In genomic region chr1:25484096-25484495, GRCh38 we compare ENCODE assay signal across 13 cellular contexts. TPM values are rescaled to one million over a fixed set of nuclear protein-coding genes. Genes with fewer than 3 reads are reported as not detected.
A peak's percentile ranks its signal among the peaks of the same experiment; 100 is the strongest.
DNase-seq lines count a peak whose midpoint lies in the region; ATAC-seq and TF ChIP-seq lines count a peak whose summit lies in the region.
"Had no signal": no experiment of that assay in that cellular context is flagged by ENCODE, and none has a peak within 500 bp of the region (broad histone marks: within the 10 kb centered on the region; RNA-seq: fewer than 3 reads in every experiment).

No MANE protein-coding gene starts in this region.

- H3K27me3 ChIP-seq in colonic mucosa (no peaks in the 10 kb centered on the region), upper lobe of left lung (no peaks in the 10 kb centered on the region)
- H3K27me3 ChIP-seq: tibial artery had no signal

- no peak overlapping the region for H3K4me3 Mint-ChIP-seq in chondrocyte (ENCODE audit: unreplicated experiment)

- no peak for TF ChIP-seq EP300 in upper lobe of left lung (IDR thresholded peaks at IDR 0.05)

- no peaks in the 10 kb centered on the region for H4K20me1 ChIP-seq in OCI-LY7 (ENCODE audit: insufficient read depth, low read length)

- no peak overlapping the region for H3K27ac Mint-ChIP-seq in chondrocyte (ENCODE audit: unreplicated experiment)

- H3K36me3 ChIP-seq in colonic mucosa = peaks cover 1% of the 10 kb centered on the region
- H3K36me3 ChIP-seq in OCI-LY7 (ENCODE audit: insufficient read depth, low read length) = peaks cover 27% of the 10 kb centered on the region
- H3K36me3 ChIP-seq in upper lobe of left lung = peaks cover 0 to 48% (median 9%) of the 10 kb centered on the region in 4 donors

- H3K4me1 Mint-ChIP-seq in chondrocyte (ENCODE audit: low read depth) = peaks cover 8% of the 10 kb centered on the region

- H3K9me2 ChIP-seq in OCI-LY7 (ENCODE audit: insufficient read depth, low read length) = no peaks in the 10 kb centered on the region

- no peaks in the 10 kb centered on the region for H3K9me3 ChIP-seq in colonic mucosa
- H3K9me3 ChIP-seq in OCI-LY7 (ENCODE audit: low read length) = no peaks in the 10 kb centered on the region
- no peaks in the 10 kb centered on the region for H3K9me3 ChIP-seq in upper lobe of left lung
- H3K9me3 ChIP-seq: tibial artery had no signal

- no peaks in the 10 kb centered on the region for H3K9me3 Mint-ChIP-seq in chondrocyte (ENCODE audit: low read depth)

- no peak overlapping the region for H3K9ac ChIP-seq in colonic mucosa (ENCODE audit: low read depth in 2 of 2, low read length in 2 of 2)

- ATAC-seq in upper lobe of left lung (ENCODE audit: low FRiP score in 2 of 2) = no peak

- no peak overlapping the region for H2AFZ ChIP-seq in OCI-LY7 (ENCODE audit: low read length)
- H2AFZ ChIP-seq: PC-9 had no signal

- CTCF ChIA-PET in OCI-LY7 (lab: Charles Lee; ENCODE audit: unreplicated experiment) = no interaction called here

- POLR2A ChIA-PET in OCI-LY7 (lab: Charles Lee) = no interaction called here

- BruUV-seq in OCI-LY7 (replicated peaks; lab: Mats Ljungman, UMichigan) = no TSS peak

- no peak for TF ChIP-seq CTCF in colonic mucosa (IDR thresholded peaks at IDR 0.05)
- TF ChIP-seq CTCF in lower leg skin (IDR thresholded peaks at IDR 0.05) = no peak
- TF ChIP-seq CTCF in OCI-LY7 (conservative IDR thresholded peaks at IDR 0.05; ENCODE audit: low read length) = no peak
- TF ChIP-seq CTCF in upper lobe of left lung (IDR thresholded peaks at IDR 0.05) = no peak
- TF ChIP-seq CTCF in chondrocyte (IDR thresholded peaks at IDR 0.05) = no peak

- no peak overlapping the region for H3K27ac ChIP-seq in colonic mucosa
- no peak overlapping the region for H3K27ac ChIP-seq in OCI-LY7 (ENCODE audit: low read depth, low read length, poor library complexity, severe bottlenecking)
- H3K27ac ChIP-seq in upper lobe of left lung = no peak overlapping the region
- H3K27ac ChIP-seq: PC-9 had no signal

- WGBS in lower leg skin, 2 donors = 48 to 60% methylated on average over 10 of the region's 10 CpGs
- 63 to 72% methylated on average over 10 of the region's 10 CpGs for WGBS in upper lobe of left lung, 2 donors

- H3K27me3 Mint-ChIP-seq in chondrocyte (ENCODE audit: low read depth) = no peaks in the 10 kb centered on the region

- no peak for TF ChIP-seq POLR2A in lower leg skin (IDR thresholded peaks at IDR 0.05)
- TF ChIP-seq POLR2A in upper lobe of left lung (IDR thresholded peaks at IDR 0.05) = no peak

- intact Hi-C loops in colonic mucosa (cut with DNase I) = no loop called here
- intact Hi-C loops in lower leg skin (cut with DNase I; ENCODE audit: low total_unique reads) = no loop called here
- intact Hi-C loops in OCI-LY7 (cut with micrococcal nuclease; ENCODE audit: unreplicated experiment) = no loop called here

- H3K4me1 ChIP-seq in colonic mucosa (no peaks in the 10 kb centered on the region), OCI-LY7 (ENCODE audit: insufficient read depth, low read length, poor library complexity, severe bottlenecking) (peaks cover 6% of the 10 kb centered on the region), upper lobe of left lung (no peaks in the 10 kb centered on the region)

- no peak overlapping the region for H3K4me2 ChIP-seq in OCI-LY7 (ENCODE audit: low read length)
- H3K4me2 ChIP-seq: PC-9 had no signal

- DNase-seq in NCI-H2029 treated with DMSO at 0.1 percent for 48 hours (lab: John Stamatoyannopoulos, UW) (peak; percentile 9), NCI-H2029 (lab: John Stamatoyannopoulos, UW) (no peak), colonic mucosa (peak; percentile 42), lower leg skin (ENCODE audit: low spot score in 2 of 2) (peak; percentile 45 to 89), ureter (ENCODE audit: low spot score) (peak; percentile 79), OCI-LY7 (ENCODE audit: low spot score) (no peak), upper lobe of left lung (no peak), chondrocyte (ENCODE audit: low spot score) (no peak)
- DNase-seq: activated CD8-positive, alpha-beta memory T cell treated with anti-CD3 and anti-CD28 coated beads for 24 hours; activated effector memory CD4-positive, alpha-beta T cell treated with Interleukin-2 at 50 U/mL for 16 hours; MV-4-11; PC-9 had no signal

- H3K4me3 ChIP-seq in colonic mucosa = no peak overlapping the region
- no peak overlapping the region for H3K4me3 ChIP-seq in lower leg skin (ENCODE audit: low read depth, poor library complexity, severe bottlenecking)
- H3K4me3 ChIP-seq in OCI-LY7 (ENCODE audit: low read depth, low read length, poor library complexity, severe bottlenecking) = no peak overlapping the region
- no peak overlapping the region for H3K4me3 ChIP-seq in upper lobe of left lung
- H3K4me3 ChIP-seq: PC-9, tibial artery had no signal

- H3K79me2 ChIP-seq in OCI-LY7 (ENCODE audit: insufficient read depth, low read depth, low read length) = peaks cover 7% of the 10 kb centered on the region; the same call in 1 of the 2 replicates

- peaks cover 7% of the 10 kb centered on the region for H3K36me3 Mint-ChIP-seq in chondrocyte (ENCODE audit: low read depth)

RNA-seq across cellular contexts. Expression of gene MACO1, which starts 53.4 kb away (rescaled TPM):
- 10 to 100 TPM; 17.7 to 28.2 TPM for total RNA-seq in colonic mucosa
- 10 to 100 TPM; 14.2 to 20.4 (median 16.4) TPM for total RNA-seq in lower leg skin
- total RNA-seq in ureter = 22.3 TPM
- total RNA-seq in OCI-LY7 (2014; rRNA removed; shearing (Covaris generic)) = 8.8 and 11.8 TPM in 2 replicates
- 18.6 and 18.7 TPM in 2 replicates for total RNA-seq in OCI-LY7 (2022)
- total RNA-seq in upper lobe of left lung = 10 to 100 TPM; 12.6 to 27.2 (median 16.9) TPM
- total RNA-seq in chondrocyte = 31.5 to 39.4 TPM (median 37.0 TPM) in 3 replicates

RNA-seq across cellular contexts. Expression of gene LDLRAP1, which starts 59.3 kb away (rescaled TPM):
- total RNA-seq in colonic mucosa (10 to 100 TPM; 35.7 to 40.1 TPM), lower leg skin (10 to 100 TPM; 26.9 to 36.7 (median 27.2) TPM), ureter (14.4 TPM), OCI-LY7 (2022) (30.3 and 36.2 TPM in 2 replicates), upper lobe of left lung (10 to 100 TPM; 16.7 to 36.1 (median 30.5) TPM), chondrocyte (20.7 to 23.5 TPM (median 23.5 TPM) in 3 replicates)
- 12.6 and 14.9 TPM in 2 replicates for total RNA-seq in OCI-LY7 (2014; rRNA removed; shearing (Covaris generic))

Comparison
In these comparisons a context has a peak if more than half of its experiments do, and no peak if none do; other contexts are left out.
1. DNase-seq: peak in NCI-H2029 treated with DMSO at 0.1 percent for 48 hours (single experiment), colonic mucosa (single experiment), lower leg skin (2 of 2) and ureter (single experiment); none in NCI-H2029 (single experiment), OCI-LY7 (single experiment), upper lobe of left lung (0 of 2) and chondrocyte (single experiment).